In the genomic region with DNA sequence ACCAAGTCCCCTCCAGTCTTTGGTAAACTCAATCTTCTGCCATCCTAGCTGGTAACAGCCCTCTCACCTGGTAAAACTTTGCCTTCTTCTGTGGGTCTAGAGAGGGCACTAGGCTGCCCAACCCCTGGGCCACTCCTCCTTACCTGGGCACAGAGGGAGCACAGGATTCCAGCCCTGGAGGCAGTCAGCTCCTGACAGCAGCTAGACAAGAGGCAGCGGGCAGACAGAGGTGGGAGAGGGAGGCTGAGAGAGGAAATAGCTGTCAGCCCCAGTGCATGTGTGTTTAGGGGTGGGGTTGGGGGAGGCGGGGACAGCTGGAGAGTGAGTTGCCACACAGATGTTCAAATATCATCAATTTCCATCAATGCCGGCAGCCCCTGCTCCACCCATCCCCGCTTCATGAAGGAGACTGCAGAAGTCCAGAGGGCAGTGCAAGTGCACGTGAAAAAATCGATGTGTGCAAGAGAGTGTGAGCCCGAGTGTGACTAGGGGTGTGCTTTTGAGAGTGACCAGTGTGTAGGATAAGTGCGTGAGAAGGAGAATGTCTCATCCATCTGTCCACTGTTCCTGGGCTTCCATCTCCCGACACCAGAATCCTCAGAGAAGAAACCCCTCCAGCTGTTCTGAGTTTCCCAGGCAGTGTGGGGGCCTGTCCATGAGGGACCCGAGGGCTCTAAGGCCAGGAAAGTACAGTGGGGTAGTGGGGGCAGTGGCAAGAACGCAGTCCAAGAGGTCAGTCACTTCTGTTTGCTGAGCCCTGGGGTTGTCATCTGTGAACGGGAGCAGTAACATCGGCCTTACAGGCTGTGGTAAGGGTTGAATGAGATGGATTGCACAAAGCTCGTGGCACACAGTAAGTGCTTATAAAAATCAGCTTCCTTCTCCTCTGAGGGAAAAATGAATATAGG, we compare ENCODE assay signal across 1 cellular context.
TF ChIP-seq lines count a peak whose summit lies in the region.

A gene (minus strand): TSS at position 225 of the 908 bp plus-strand sequence. CDS start 2,228 bp downstream, outside the sequence.

TF ChIP-seq in K562, 482 proteins besides CTCF, POLR2A, EP300 and RAD21 (continued from another document):
- TF ChIP-seq, protein P1, sequence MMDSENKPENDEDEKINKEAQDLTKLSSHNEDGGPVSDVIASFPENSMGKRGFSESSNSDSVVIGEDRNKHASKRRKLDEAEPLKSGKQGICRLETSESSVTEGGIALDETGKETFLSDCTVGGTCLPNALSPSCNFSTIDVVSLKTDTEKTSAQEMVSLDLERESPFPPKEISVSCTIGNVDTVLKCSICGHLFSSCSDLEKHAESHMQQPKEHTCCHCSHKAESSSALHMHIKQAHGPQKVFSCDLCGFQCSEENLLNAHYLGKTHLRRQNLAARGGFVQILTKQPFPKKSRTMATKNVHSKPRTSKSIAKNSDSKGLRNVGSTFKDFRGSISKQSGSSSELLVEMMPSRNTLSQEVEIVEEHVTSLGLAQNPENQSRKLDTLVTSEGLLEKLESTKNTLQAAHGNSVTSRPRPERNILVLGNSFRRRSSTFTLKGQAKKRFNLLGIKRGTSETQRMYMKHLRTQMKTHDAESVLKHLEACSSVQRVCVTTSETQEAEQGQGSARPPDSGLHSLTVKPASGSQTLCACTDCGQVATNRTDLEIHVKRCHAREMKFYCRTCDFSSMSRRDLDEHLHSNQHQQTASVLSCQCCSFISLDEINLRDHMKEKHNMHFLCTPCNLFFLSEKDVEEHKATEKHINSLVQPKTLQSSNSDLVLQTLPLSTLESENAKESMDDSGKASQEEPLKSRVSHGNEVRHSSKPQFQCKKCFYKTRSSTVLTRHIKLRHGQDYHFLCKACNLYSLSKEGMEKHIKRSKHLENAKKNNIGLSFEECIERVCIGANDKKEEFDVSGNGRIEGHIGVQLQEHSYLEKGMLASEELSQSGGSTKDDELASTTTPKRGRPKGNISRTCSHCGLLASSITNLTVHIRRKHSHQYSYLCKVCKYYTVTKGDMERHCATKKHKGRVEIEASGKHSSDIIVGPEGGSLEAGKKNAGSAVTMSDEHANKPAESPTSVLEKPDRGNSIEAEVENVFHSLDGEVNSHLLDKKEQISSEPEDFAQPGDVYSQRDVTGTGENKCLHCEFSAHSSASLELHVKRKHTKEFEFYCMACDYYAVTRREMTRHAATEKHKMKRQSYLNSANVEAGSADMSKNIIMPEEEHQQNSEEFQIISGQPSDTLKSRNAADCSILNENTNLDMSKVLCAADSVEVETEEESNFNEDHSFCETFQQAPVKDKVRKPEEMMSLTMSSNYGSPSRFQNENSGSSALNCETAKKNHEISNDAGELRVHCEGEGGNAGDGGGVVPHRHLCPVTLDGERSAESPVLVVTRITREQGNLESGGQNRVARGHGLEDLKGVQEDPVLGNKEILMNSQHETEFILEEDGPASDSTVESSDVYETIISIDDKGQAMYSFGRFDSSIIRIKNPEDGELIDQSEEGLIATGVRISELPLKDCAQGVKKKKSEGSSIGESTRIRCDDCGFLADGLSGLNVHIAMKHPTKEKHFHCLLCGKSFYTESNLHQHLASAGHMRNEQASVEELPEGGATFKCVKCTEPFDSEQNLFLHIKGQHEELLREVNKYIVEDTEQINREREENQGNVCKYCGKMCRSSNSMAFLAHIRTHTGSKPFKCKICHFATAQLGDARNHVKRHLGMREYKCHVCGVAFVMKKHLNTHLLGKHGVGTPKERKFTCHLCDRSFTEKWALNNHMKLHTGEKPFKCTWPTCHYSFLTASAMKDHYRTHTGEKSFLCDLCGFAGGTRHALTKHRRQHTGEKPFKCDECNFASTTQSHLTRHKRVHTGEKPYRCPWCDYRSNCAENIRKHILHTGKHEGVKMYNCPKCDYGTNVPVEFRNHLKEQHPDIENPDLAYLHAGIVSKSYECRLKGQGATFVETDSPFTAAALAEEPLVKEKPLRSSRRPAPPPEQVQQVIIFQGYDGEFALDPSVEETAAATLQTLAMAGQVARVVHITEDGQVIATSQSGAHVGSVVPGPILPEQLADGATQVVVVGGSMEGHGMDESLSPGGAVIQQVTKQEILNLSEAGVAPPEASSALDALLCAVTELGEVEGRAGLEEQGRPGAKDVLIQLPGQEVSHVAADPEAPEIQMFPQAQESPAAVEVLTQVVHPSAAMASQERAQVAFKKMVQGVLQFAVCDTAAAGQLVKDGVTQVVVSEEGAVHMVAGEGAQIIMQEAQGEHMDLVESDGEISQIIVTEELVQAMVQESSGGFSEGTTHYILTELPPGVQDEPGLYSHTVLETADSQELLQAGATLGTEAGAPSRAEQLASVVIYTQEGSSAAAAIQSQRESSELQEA (IDR thresholded peaks at IDR 0.05; ENCODE audit: low read depth): no peak
- TF ChIP-seq STAT5A (IDR thresholded peaks at IDR 0.05; ENCODE audit: borderline replicate concordance, low read length) (no peak), PHTF2 (CRISPR knock-in tag; IDR thresholded peaks at IDR 0.05) (no peak), TAF15 (IDR thresholded peaks at IDR 0.05; ENCODE audit: low read depth, low read length) (no peak), NBN (IDR thresholded peaks at IDR 0.05; ENCODE audit: low read depth) (no peak), TGIF2 (CRISPR knock-in tag; IDR thresholded peaks at IDR 0.05) (no peak), ZNF766 (CRISPR knock-in tag; conservative IDR thresholded peaks at IDR 0.05) (no peak), HDAC2 (IDR thresholded peaks at IDR 0.05) (0 out of 2 replicates have a peak, but pooled peaks have one; percentile 19), DPF2 (IDR thresholded peaks at IDR 0.05) (no peak), RBBP5 (IDR thresholded peaks at IDR 0.05; ENCODE audit: borderline replicate concordance, insufficient read depth, low read length, poor library complexity, severe bottlenecking) (peak; percentile 73), MTF1 (CRISPR knock-in tag; IDR thresholded peaks at IDR 0.05; ENCODE audit: borderline replicate concordance) (no peak), ETV1 (tag; conservative IDR thresholded peaks at IDR 0.05; ENCODE audit: low read depth) (no peak), MYNN (IDR thresholded peaks at IDR 0.05) (no peak), MYNN (CRISPR knock-in tag; IDR thresholded peaks at IDR 0.05) (no peak), CREM (IDR thresholded peaks at IDR 0.05; ENCODE audit: low read depth) (no peak)
- TF ChIP-seq, protein P2, sequence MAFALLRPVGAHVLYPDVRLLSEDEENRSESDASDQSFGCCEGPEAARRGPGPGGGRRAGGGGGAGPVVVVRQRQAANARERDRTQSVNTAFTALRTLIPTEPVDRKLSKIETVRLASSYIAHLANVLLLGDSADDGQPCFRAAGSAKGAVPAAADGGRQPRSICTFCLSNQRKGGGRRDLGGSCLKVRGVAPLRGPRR (CRISPR knock-in tag; IDR thresholded peaks at IDR 0.05): no peak
- TF ChIP-seq, protein P3, sequence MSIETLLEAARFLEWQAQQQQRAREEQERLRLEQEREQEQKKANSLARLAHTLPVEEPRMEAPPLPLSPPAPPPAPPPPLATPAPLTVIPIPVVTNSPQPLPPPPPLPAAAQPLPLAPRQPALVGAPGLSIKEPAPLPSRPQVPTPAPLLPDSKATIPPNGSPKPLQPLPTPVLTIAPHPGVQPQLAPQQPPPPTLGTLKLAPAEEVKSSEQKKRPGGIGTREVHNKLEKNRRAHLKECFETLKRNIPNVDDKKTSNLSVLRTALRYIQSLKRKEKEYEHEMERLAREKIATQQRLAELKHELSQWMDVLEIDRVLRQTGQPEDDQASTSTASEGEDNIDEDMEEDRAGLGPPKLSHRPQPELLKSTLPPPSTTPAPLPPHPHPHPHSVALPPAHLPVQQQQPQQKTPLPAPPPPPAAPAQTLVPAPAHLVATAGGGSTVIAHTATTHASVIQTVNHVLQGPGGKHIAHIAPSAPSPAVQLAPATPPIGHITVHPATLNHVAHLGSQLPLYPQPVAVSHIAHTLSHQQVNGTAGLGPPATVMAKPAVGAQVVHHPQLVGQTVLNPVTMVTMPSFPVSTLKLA (conservative IDR thresholded peaks at IDR 0.05): peak in 1 of 2 experiments; percentile 64; a peak in 2 of 4 replicates
- TF ChIP-seq, protein P4, sequence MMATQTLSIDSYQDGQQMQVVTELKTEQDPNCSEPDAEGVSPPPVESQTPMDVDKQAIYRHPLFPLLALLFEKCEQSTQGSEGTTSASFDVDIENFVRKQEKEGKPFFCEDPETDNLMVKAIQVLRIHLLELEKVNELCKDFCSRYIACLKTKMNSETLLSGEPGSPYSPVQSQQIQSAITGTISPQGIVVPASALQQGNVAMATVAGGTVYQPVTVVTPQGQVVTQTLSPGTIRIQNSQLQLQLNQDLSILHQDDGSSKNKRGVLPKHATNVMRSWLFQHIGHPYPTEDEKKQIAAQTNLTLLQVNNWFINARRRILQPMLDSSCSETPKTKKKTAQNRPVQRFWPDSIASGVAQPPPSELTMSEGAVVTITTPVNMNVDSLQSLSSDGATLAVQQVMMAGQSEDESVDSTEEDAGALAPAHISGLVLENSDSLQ (IDR thresholded peaks at IDR 0.05): peak; percentile 52; the same call in 1 of the 2 replicates
